ENCODE assay signal across 1 cellular context in genomic region chr19:19192910-19193423, GRCh38.
TF ChIP-seq lines count a peak whose summit lies in the region.

No MANE protein-coding gene starts in this region.

TF ChIP-seq in K562, 482 proteins besides CTCF, POLR2A, EP300 and RAD21 (continued from another document and continues in another):
- TF ChIP-seq MBD1 (CRISPR knock-in tag; IDR thresholded peaks at IDR 0.05) (no peak), SIN3A (IDR thresholded peaks at IDR 0.05; ENCODE audit: borderline replicate concordance in 2 of 2, control insufficient read depth in 1 of 2, low read depth in 2 of 2, low read length in 2 of 2) (peak in 1 of 2 experiments; percentile 68; a peak in 2 of 4 replicates), SREBF2 (CRISPR knock-in tag; IDR thresholded peaks at IDR 0.05) (no peak), TARDBP (IDR thresholded peaks at IDR 0.05) (no peak), KDM1A (IDR thresholded peaks at IDR 0.05) (no peak), RBFOX2 (IDR thresholded peaks at IDR 0.05; ENCODE audit: low read depth, low read length) (no peak), SIN3B (IDR thresholded peaks at IDR 0.05; ENCODE audit: low read depth) (peak; percentile 20; the same call in 1 of the 2 replicates), ZNF277 (CRISPR knock-in tag; IDR thresholded peaks at IDR 0.05; ENCODE audit: borderline replicate concordance) (no peak), NFIC (IDR thresholded peaks at IDR 0.05) (no peak), KAT7 (CRISPR knock-in tag; IDR thresholded peaks at IDR 0.05; ENCODE audit: borderline replicate concordance) (no peak), CUX1 (CRISPR knock-in tag; IDR thresholded peaks at IDR 0.05) (0 out of 2 replicates have a peak, but pooled peaks have one; percentile 33), ZBTB7A (IDR thresholded peaks at IDR 0.05; ENCODE audit: borderline replicate concordance, control insufficient read depth, low read depth, low read length) (0 out of 2 replicates have a peak, but pooled peaks have one; percentile 6), ZNF76 (CRISPR knock-in tag; IDR thresholded peaks at IDR 0.05; ENCODE audit: borderline replicate concordance) (no peak), CBX8 (IDR thresholded peaks at IDR 0.05; ENCODE audit: borderline replicate concordance, extremely low read depth, low read depth, low read length, poor library complexity, severe bottlenecking) (no peak), RFX5 (IDR thresholded peaks at IDR 0.05; ENCODE audit: low read depth, low read length) (no peak), SNRNP70 (optimal IDR thresholded peaks at IDR 0.05; ENCODE audit: low read depth, low read length) (no peak), FOS (IDR thresholded peaks at IDR 0.05; ENCODE audit: extremely low read depth, insufficient read length) (no peak), AFF4 (CRISPR knock-in tag; IDR thresholded peaks at IDR 0.05) (no peak), SMARCE1 (IDR thresholded peaks at IDR 0.05) (0 out of 2 replicates have a peak, but pooled peaks have one; percentile 44), RUNX1 (IDR thresholded peaks at IDR 0.05; ENCODE audit: low read depth) (no peak), USF1 (CRISPR knock-in tag; IDR thresholded peaks at IDR 0.05) (peak; percentile 31; the same call in 1 of the 2 replicates), NR4A1 (CRISPR knock-in tag; IDR thresholded peaks at IDR 0.05) (no peak), NR4A1 (tag; IDR thresholded peaks at IDR 0.05) (no peak), ZBTB34 (CRISPR knock-in tag; IDR thresholded peaks at IDR 0.05) (no peak), DPF2 (IDR thresholded peaks at IDR 0.05) (0 out of 2 replicates have a peak, but pooled peaks have one; percentile 31), ZNF263 (CRISPR knock-in tag; IDR thresholded peaks at IDR 0.05; ENCODE audit: borderline replicate concordance) (no peak), RAD51 (IDR thresholded peaks at IDR 0.05; ENCODE audit: borderline replicate concordance, low read depth) (peak; percentile 71), USF2 (CRISPR knock-in tag; IDR thresholded peaks at IDR 0.05) (peak; percentile 52; the same call in 1 of the 2 replicates), BHLHE40 (IDR thresholded peaks at IDR 0.05; ENCODE audit: low read length) (peak; percentile 75), MXD1 (CRISPR knock-in tag; IDR thresholded peaks at IDR 0.05; ENCODE audit: borderline replicate concordance, poor library complexity, severe bottlenecking) (no peak), MAFF (IDR thresholded peaks at IDR 0.05; ENCODE audit: low read length) (no peak), ZNF740 (CRISPR knock-in tag; IDR thresholded peaks at IDR 0.05) (no peak), ZNF740 (tag; IDR thresholded peaks at IDR 0.05) (peak in 1 of 2 experiments; percentile 47; a peak in 1 of 4 replicates), SNAPC5 (CRISPR knock-in tag; IDR thresholded peaks at IDR 0.05) (no peak), ARID1B (IDR thresholded peaks at IDR 0.05) (0 out of 2 replicates have a peak, but pooled peaks have one; percentile 16), XRCC5 (IDR thresholded peaks at IDR 0.05; ENCODE audit: low read depth, low read length) (no peak), ZNF766 (CRISPR knock-in tag; conservative IDR thresholded peaks at IDR 0.05) (0 out of 2 replicates have a peak, but pooled peaks have one; percentile 22), NCOA1 (IDR thresholded peaks at IDR 0.05; ENCODE audit: low read depth) (no peak), TAF7 (tag; IDR thresholded peaks at IDR 0.05) (0 out of 2 replicates have a peak, but pooled peaks have one; percentile 15), HDGF (IDR thresholded peaks at IDR 0.05) (no peak), NEUROD1 (IDR thresholded peaks at IDR 0.05; ENCODE audit: borderline replicate concordance, low read depth, low read length, partially characterized antibody) (peak; percentile 15), PTBP1 (IDR thresholded peaks at IDR 0.05; ENCODE audit: low read depth, low read length) (no peak), FOSL1 (tag; conservative IDR thresholded peaks at IDR 0.05) (no peak), TFE3 (CRISPR knock-in tag; IDR thresholded peaks at IDR 0.05) (peak; percentile 81), MCM2 (IDR thresholded peaks at IDR 0.05; ENCODE audit: low read depth) (no peak), CXXC5 (CRISPR knock-in tag; IDR thresholded peaks at IDR 0.05) (peak; percentile 29; the same call in 1 of the 2 replicates), MED1 (CRISPR knock-in tag; IDR thresholded peaks at IDR 0.05; ENCODE audit: borderline replicate concordance) (no peak)
